In genomic region chr6:136060759-136061158, GRCh38 we compare ENCODE assay signal across 1 cellular context.
TF ChIP-seq lines count a peak whose summit lies in the region.

No MANE protein-coding gene starts in this region.

TF ChIP-seq in SK-N-SH, 30 proteins besides CTCF, POLR2A, EP300 and RAD21 (continued from another document):
- TF ChIP-seq ZBTB33 (IDR thresholded peaks at IDR 0.05; ENCODE audit: borderline replicate concordance, low read depth), result no peak
